In the genomic region with DNA sequence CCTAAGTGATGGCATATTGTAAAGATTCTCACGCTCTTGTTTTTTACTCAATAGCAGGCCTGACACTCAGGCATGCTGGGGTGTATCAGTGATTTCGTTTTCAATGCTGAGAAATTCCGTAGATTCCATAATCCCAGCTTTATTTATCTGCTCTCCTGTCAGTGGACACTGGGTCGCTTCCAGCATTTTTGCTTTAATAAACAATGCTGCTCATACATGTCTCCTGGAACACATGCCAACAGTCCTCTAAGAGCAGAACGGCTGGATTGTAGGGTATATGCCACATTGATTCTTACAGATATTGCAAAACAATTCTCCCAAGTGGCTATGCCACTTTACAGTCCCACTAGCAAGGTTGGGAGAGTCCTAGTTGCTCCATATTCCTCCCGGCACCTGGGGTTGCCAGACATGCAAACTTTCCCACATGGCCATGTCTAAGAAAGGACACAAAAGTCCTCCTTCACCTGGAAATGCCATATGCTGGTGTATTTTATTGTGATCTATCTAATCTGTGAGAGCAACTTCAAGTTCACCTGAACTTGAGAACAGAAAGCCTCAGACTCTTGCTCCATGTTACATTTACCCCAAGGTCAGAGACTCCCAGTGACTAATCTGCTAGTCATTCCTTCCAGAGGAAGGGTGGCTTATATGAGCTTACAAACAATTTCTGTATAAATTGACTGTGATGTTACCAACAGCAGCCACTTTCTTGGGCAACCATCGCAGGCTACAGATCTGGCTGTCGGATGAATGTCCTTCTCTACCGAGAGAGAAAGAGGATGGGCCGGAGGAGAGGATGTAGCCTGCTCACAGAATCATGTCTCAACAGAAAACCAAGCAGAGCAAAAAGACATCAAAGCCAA, we compare ENCODE assay signal across 8 cellular contexts.
A peak's percentile ranks its signal among the peaks of the same experiment; 100 is the strongest.
DNase-seq lines count a peak whose midpoint lies in the region; ATAC-seq and TF ChIP-seq lines count a peak whose summit lies in the region.

No MANE protein-coding gene starts in this region.

- no peaks in the 10 kb centered on the region for H3K36me3 Mint-ChIP-seq in osteocyte (ENCODE audit: unreplicated experiment)

- TF ChIP-seq CTCF in osteocyte (IDR thresholded peaks at IDR 0.05), result no peak

- H3K4me1 Mint-ChIP-seq in osteocyte (ENCODE audit: unreplicated experiment), result peaks cover 76% of the 10 kb centered on the region

- H3K4me3 Mint-ChIP-seq in osteocyte (ENCODE audit: unreplicated experiment), result peak overlapping the region; percentile 57

- no peaks in the 10 kb centered on the region for H3K9me3 Mint-ChIP-seq in osteocyte (ENCODE audit: unreplicated experiment)

- DNase-seq in EH (ENCODE audit: low read depth) (peak; percentile 92), RPMI7951 (ENCODE audit: low read depth) (peak; percentile 87), dermis blood vessel endothelial cell (peak; percentile 88), osteocyte (ENCODE audit: extremely low spot score, unreplicated experiment) (no peak), Ammon's horn (ENCODE audit: low spot score) (no peak), NCI-H446 (lab: John Stamatoyannopoulos, UW) (no peak)

- ATAC-seq in HG03039 (IDR thresholded peaks at IDR 0.05; ENCODE audit: unreplicated experiment), result no peak
- no peak for ATAC-seq in HG03432 (IDR thresholded peaks at IDR 0.05; ENCODE audit: unreplicated experiment)

- H3K27me3 Mint-ChIP-seq in osteocyte (ENCODE audit: unreplicated experiment), result no peaks in the 10 kb centered on the region

- H3K27ac Mint-ChIP-seq in osteocyte (ENCODE audit: unreplicated experiment), result peak overlapping the region; percentile 99

Comparison
In these comparisons a context has a peak if more than half of its experiments do, and no peak if none do; other contexts are left out.
1. DNase-seq: peak in EH (single experiment), RPMI7951 (single experiment) and dermis blood vessel endothelial cell (single experiment); none in osteocyte (single experiment), Ammon's horn (single experiment) and NCI-H446 (0 of 2).